1 cellular context compared by ENCODE assay signal in the genomic region with DNA sequence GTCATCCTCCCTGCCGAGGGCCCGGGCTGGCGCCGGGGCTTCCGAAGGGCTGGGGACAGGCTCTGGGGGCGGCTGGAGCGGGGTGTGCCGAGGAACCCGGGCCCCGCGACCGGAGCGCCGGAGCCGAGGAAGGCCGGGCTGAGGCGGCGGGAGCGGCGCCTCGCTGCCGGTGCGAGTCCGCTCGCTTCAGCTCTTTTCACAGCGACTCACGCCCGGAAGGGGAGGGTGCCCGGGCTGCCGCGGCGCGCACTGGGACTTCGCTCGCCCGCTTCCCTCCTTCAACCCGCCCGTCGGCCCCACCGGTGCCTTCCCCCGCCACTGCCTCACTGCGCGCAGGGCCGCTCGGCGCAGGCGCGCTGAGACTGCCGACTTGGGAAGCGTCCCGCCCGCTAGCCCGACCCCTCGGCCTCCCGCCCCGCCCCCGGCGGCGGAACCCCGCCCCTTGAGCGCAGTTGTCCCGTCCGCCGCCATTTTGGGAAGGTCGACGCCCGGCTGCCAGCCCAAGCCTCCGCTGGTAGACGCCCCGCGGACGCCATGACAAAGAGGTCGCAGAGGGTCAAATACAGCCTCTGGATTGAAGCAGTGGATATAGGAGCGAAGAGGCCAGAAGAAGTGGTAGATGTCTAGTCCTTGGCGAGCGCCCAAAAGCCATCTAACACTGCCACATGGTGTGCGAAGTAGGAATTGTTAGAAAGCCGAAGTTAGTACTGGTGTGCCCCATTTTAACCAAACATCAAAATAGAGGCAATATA.
TF ChIP-seq lines count a peak whose summit lies in the region.

A gene with protein sequence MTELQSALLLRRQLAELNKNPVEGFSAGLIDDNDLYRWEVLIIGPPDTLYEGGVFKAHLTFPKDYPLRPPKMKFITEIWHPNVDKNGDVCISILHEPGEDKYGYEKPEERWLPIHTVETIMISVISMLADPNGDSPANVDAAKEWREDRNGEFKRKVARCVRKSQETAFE (minus strand): TSS at position 364 of the 752 bp plus-strand sequence. CDS start 359 bp downstream, at position 5.

TF ChIP-seq in GM12878, 131 proteins besides CTCF, POLR2A, EP300 and RAD21 (continued from another document):
- TF ChIP-seq NR2C1 (IDR thresholded peaks at IDR 0.05), result peak; percentile 79
- no peak for TF ChIP-seq STAT3 (IDR thresholded peaks at IDR 0.05; ENCODE audit: low read depth, low read length)
- no peak for TF ChIP-seq BACH1 (IDR thresholded peaks at IDR 0.05; ENCODE audit: borderline replicate concordance)
- TF ChIP-seq, protein P1, sequence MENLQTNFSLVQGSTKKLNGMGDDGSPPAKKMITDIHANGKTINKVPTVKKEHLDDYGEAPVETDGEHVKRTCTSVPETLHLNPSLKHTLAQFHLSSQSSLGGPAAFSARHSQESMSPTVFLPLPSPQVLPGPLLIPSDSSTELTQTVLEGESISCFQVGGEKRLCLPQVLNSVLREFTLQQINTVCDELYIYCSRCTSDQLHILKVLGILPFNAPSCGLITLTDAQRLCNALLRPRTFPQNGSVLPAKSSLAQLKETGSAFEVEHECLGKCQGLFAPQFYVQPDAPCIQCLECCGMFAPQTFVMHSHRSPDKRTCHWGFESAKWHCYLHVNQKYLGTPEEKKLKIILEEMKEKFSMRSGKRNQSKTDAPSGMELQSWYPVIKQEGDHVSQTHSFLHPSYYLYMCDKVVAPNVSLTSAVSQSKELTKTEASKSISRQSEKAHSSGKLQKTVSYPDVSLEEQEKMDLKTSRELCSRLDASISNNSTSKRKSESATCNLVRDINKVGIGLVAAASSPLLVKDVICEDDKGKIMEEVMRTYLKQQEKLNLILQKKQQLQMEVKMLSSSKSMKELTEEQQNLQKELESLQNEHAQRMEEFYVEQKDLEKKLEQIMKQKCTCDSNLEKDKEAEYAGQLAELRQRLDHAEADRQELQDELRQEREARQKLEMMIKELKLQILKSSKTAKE (IDR thresholded peaks at IDR 0.05; ENCODE audit: low read depth, poor library complexity, severe bottlenecking), result no peak
- TF ChIP-seq, protein P2, sequence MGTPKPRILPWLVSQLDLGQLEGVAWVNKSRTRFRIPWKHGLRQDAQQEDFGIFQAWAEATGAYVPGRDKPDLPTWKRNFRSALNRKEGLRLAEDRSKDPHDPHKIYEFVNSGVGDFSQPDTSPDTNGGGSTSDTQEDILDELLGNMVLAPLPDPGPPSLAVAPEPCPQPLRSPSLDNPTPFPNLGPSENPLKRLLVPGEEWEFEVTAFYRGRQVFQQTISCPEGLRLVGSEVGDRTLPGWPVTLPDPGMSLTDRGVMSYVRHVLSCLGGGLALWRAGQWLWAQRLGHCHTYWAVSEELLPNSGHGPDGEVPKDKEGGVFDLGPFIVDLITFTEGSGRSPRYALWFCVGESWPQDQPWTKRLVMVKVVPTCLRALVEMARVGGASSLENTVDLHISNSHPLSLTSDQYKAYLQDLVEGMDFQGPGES (IDR thresholded peaks at IDR 0.05), result no peak
- no peak for TF ChIP-seq CREB1 (IDR thresholded peaks at IDR 0.05; ENCODE audit: low read depth)
- TF ChIP-seq SP1 (IDR thresholded peaks at IDR 0.05; ENCODE audit: low read depth, low read length), result no peak
- TF ChIP-seq EED (IDR thresholded peaks at IDR 0.05; ENCODE audit: low read depth), result no peak
- TF ChIP-seq SMAD5 (IDR thresholded peaks at IDR 0.05; ENCODE audit: low read depth), result peak; percentile 67
- TF ChIP-seq HDAC6 (IDR thresholded peaks at IDR 0.05; ENCODE audit: unreplicated experiment), result no peak
- TF ChIP-seq SMARCA5 (IDR thresholded peaks at IDR 0.05), result peak; percentile 71
- peak; percentile 55 for TF ChIP-seq IKZF1 (conservative IDR thresholded peaks at IDR 0.05)
- TF ChIP-seq STAT1 (conservative IDR thresholded peaks at IDR 0.05), result peak; percentile 69; the same call in 1 of the 2 replicates
- TF ChIP-seq JUND (IDR thresholded peaks at IDR 0.05; ENCODE audit: low read depth, low read length), result no peak
- no peak for TF ChIP-seq SRF (IDR thresholded peaks at IDR 0.05; ENCODE audit: low read depth in 2 of 2, low read length in 2 of 2)
- 0 out of 2 replicates have a peak, but pooled peaks have one; percentile 64 for TF ChIP-seq TARDBP (IDR thresholded peaks at IDR 0.05; ENCODE audit: borderline replicate concordance)
- TF ChIP-seq SUZ12 (IDR thresholded peaks at IDR 0.05; ENCODE audit: unreplicated experiment), result no peak
- no peak for TF ChIP-seq KDM1A (IDR thresholded peaks at IDR 0.05; ENCODE audit: borderline replicate concordance)
- TF ChIP-seq MEF2A (IDR thresholded peaks at IDR 0.05; ENCODE audit: insufficient read depth, low read depth, low read length), result 0 out of 2 replicates have a peak, but pooled peaks have one; percentile 11
- no peak for TF ChIP-seq TCF12 (IDR thresholded peaks at IDR 0.05; ENCODE audit: low read depth, low read length)
- no peak for TF ChIP-seq RFX5 (IDR thresholded peaks at IDR 0.05; ENCODE audit: low read depth, low read length)
- no peak for TF ChIP-seq GATAD2B (conservative IDR thresholded peaks at IDR 0.05; ENCODE audit: low read depth)
- TF ChIP-seq ZNF24 (IDR thresholded peaks at IDR 0.05), result no peak
- TF ChIP-seq HDAC2 (IDR thresholded peaks at IDR 0.05), result no peak
- TF ChIP-seq, protein P3, sequence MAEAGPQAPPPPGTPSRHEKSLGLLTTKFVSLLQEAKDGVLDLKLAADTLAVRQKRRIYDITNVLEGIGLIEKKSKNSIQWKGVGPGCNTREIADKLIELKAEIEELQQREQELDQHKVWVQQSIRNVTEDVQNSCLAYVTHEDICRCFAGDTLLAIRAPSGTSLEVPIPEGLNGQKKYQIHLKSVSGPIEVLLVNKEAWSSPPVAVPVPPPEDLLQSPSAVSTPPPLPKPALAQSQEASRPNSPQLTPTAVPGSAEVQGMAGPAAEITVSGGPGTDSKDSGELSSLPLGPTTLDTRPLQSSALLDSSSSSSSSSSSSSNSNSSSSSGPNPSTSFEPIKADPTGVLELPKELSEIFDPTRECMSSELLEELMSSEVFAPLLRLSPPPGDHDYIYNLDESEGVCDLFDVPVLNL (IDR thresholded peaks at IDR 0.05; ENCODE audit: low read depth, low read length), result no peak
